In genomic region chr2:61793389-61793836, GRCh38 we compare ENCODE assay signal across 8 cellular contexts.
DNase-seq lines count a peak whose midpoint lies in the region; ATAC-seq and TF ChIP-seq lines count a peak whose summit lies in the region.

No MANE protein-coding gene starts in this region.

- peaks cover 15% of the 10 kb centered on the region for H3K27me3 Mint-ChIP-seq in CD4-positive, CD25-positive, alpha-beta regulatory T cell

- H3K27ac Mint-ChIP-seq in CD4-positive, CD25-positive, alpha-beta regulatory T cell = peak overlapping the region in 2 of 3 donors; percentile 50 to 65

- no peaks in the 10 kb centered on the region for H3K36me3 Mint-ChIP-seq in CD4-positive, CD25-positive, alpha-beta regulatory T cell

- H3K27ac ChIP-seq in CD4-positive, CD25-positive, alpha-beta regulatory T cell (ENCODE audit: insufficient read depth, low read length, poor library complexity, severe bottlenecking) = no peak overlapping the region
- H3K27ac ChIP-seq in WERI-Rb-1 = no peak overlapping the region

- H3K4me1 ChIP-seq in CD4-positive, CD25-positive, alpha-beta regulatory T cell (ENCODE audit: control insufficient read depth, insufficient read depth, low read length, poor library complexity, severe bottlenecking) = no peaks in the 10 kb centered on the region

- ATAC-seq in CD4-positive, CD25-positive, alpha-beta regulatory T cell (ENCODE audit: low read depth in 2 of 2) = peak; percentile 90 to 95
- peak; percentile 78 for ATAC-seq in GM21529 (IDR thresholded peaks at IDR 0.05; ENCODE audit: unreplicated experiment)
- no peak for ATAC-seq in HG02840 (IDR thresholded peaks at IDR 0.05; ENCODE audit: low FRiP score, unreplicated experiment)

- DNase-seq in CD4-positive, CD25-positive, alpha-beta regulatory T cell = peak; percentile 48 to 78 (median 73)
- peak; percentile 31 for DNase-seq in MG63
- peak; percentile 68 for DNase-seq in WERI-Rb-1
- DNase-seq in T47D (ENCODE audit: low read depth in 1 of 2, low spot score in 1 of 2) = peak; percentile 48 to 81
- DNase-seq in inferior parietal cortex (ENCODE audit: extremely low spot score) = peak; percentile 53
- DNase-seq in stimulated activated CD4-positive, alpha-beta T cell treated with anti-CD3 and anti-CD28 coated beads, Interleukin-2, amount 100 ng/mL, for 24 hours = peak; percentile 76

- peaks cover 0 to 7% (median 5%) of the 10 kb centered on the region in 4 donors for H3K4me1 Mint-ChIP-seq in CD4-positive, CD25-positive, alpha-beta regulatory T cell

- peaks cover 0 to 2% (median 0%) of the 10 kb centered on the region in 7 donors for H3K9me3 Mint-ChIP-seq in CD4-positive, CD25-positive, alpha-beta regulatory T cell

- TF ChIP-seq CTCF in WERI-Rb-1 (IDR thresholded peaks at IDR 0.05; ENCODE audit: low read depth, low read length) = peak; percentile 78

- H3K4me3 ChIP-seq in CD4-positive, CD25-positive, alpha-beta regulatory T cell (ENCODE audit: low read depth, low read length) = no peak overlapping the region
- H3K4me3 ChIP-seq in MG63 (no peak overlapping the region), WERI-Rb-1 (ENCODE audit: low read depth, low read length) (no peak overlapping the region)

- H3K36me3 ChIP-seq in CD4-positive, CD25-positive, alpha-beta regulatory T cell (ENCODE audit: control insufficient read depth, insufficient read depth, low read length) = no peaks in the 10 kb centered on the region
- H3K36me3 ChIP-seq in MG63 (no peaks in the 10 kb centered on the region), WERI-Rb-1 (no peaks in the 10 kb centered on the region)

- H3K27me3 ChIP-seq in CD4-positive, CD25-positive, alpha-beta regulatory T cell (ENCODE audit: control insufficient read depth, insufficient read depth, low read length) = peaks cover 3% of the 10 kb centered on the region
- H3K27me3 ChIP-seq in MG63 (no peaks in the 10 kb centered on the region), WERI-Rb-1 (ENCODE audit: insufficient read depth, low read depth, severe bottlenecking) (no peaks in the 10 kb centered on the region)

- in situ Hi-C loops in T47D (cut with HindIII; ENCODE audit: low pct_unique_long_range_greater_than_20kb, low sequenced_read_pairs) = no loop called here

- no peaks in the 10 kb centered on the region for H3K9me3 ChIP-seq in CD4-positive, CD25-positive, alpha-beta regulatory T cell (ENCODE audit: control insufficient read depth in 2 of 2, low read length in 2 of 2)
- no peaks in the 10 kb centered on the region for H3K9me3 ChIP-seq in MG63
- no peaks in the 10 kb centered on the region for H3K9me3 ChIP-seq in WERI-Rb-1 (ENCODE audit: severe bottlenecking)

- peak overlapping the region; percentile 24 to 72 (median 64) for H3K4me3 Mint-ChIP-seq in CD4-positive, CD25-positive, alpha-beta regulatory T cell
